2 cellular contexts compared by ENCODE assay signal in the genomic region with DNA sequence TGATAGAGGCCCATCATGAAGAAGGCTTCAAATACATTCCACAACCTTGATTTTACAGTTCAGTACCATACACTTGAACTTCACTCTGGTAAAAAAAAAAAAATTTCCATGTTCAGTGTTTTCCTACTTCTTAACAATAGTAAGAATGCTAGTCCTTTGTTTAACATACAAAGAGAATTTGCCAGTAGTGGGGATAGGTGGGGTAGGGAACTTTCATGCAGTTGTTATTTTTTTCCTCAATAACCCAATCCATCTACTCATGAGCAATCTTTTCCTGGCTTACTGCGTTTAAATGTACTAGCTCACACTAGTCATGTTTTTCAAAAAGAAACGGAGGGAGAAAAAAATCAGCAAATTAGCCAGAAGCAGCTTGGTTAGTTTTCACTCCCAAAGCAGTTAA.
TF ChIP-seq lines count a peak whose summit lies in the region.

No MANE protein-coding gene starts in this region.

TF ChIP-seq in GM23338, 12 proteins besides CTCF, POLR2A, EP300 and RAD21:
- TF ChIP-seq, protein P1, sequence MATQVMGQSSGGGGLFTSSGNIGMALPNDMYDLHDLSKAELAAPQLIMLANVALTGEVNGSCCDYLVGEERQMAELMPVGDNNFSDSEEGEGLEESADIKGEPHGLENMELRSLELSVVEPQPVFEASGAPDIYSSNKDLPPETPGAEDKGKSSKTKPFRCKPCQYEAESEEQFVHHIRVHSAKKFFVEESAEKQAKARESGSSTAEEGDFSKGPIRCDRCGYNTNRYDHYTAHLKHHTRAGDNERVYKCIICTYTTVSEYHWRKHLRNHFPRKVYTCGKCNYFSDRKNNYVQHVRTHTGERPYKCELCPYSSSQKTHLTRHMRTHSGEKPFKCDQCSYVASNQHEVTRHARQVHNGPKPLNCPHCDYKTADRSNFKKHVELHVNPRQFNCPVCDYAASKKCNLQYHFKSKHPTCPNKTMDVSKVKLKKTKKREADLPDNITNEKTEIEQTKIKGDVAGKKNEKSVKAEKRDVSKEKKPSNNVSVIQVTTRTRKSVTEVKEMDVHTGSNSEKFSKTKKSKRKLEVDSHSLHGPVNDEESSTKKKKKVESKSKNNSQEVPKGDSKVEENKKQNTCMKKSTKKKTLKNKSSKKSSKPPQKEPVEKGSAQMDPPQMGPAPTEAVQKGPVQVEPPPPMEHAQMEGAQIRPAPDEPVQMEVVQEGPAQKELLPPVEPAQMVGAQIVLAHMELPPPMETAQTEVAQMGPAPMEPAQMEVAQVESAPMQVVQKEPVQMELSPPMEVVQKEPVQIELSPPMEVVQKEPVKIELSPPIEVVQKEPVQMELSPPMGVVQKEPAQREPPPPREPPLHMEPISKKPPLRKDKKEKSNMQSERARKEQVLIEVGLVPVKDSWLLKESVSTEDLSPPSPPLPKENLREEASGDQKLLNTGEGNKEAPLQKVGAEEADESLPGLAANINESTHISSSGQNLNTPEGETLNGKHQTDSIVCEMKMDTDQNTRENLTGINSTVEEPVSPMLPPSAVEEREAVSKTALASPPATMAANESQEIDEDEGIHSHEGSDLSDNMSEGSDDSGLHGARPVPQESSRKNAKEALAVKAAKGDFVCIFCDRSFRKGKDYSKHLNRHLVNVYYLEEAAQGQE (IDR thresholded peaks at IDR 0.05; ENCODE audit: unreplicated experiment) = no peak
- TF ChIP-seq EZH2phosphoT487 (IDR thresholded peaks at IDR 0.05; ENCODE audit: unreplicated experiment) (no peak), JUNB (IDR thresholded peaks at IDR 0.05; ENCODE audit: unreplicated experiment) (no peak), POLR2AphosphoS5 (IDR thresholded peaks at IDR 0.05; ENCODE audit: low read depth) (no peak), CREB1 (CRISPR knock-in tag; IDR thresholded peaks at IDR 0.05; ENCODE audit: low read depth) (no peak)
- TF ChIP-seq, protein P2, sequence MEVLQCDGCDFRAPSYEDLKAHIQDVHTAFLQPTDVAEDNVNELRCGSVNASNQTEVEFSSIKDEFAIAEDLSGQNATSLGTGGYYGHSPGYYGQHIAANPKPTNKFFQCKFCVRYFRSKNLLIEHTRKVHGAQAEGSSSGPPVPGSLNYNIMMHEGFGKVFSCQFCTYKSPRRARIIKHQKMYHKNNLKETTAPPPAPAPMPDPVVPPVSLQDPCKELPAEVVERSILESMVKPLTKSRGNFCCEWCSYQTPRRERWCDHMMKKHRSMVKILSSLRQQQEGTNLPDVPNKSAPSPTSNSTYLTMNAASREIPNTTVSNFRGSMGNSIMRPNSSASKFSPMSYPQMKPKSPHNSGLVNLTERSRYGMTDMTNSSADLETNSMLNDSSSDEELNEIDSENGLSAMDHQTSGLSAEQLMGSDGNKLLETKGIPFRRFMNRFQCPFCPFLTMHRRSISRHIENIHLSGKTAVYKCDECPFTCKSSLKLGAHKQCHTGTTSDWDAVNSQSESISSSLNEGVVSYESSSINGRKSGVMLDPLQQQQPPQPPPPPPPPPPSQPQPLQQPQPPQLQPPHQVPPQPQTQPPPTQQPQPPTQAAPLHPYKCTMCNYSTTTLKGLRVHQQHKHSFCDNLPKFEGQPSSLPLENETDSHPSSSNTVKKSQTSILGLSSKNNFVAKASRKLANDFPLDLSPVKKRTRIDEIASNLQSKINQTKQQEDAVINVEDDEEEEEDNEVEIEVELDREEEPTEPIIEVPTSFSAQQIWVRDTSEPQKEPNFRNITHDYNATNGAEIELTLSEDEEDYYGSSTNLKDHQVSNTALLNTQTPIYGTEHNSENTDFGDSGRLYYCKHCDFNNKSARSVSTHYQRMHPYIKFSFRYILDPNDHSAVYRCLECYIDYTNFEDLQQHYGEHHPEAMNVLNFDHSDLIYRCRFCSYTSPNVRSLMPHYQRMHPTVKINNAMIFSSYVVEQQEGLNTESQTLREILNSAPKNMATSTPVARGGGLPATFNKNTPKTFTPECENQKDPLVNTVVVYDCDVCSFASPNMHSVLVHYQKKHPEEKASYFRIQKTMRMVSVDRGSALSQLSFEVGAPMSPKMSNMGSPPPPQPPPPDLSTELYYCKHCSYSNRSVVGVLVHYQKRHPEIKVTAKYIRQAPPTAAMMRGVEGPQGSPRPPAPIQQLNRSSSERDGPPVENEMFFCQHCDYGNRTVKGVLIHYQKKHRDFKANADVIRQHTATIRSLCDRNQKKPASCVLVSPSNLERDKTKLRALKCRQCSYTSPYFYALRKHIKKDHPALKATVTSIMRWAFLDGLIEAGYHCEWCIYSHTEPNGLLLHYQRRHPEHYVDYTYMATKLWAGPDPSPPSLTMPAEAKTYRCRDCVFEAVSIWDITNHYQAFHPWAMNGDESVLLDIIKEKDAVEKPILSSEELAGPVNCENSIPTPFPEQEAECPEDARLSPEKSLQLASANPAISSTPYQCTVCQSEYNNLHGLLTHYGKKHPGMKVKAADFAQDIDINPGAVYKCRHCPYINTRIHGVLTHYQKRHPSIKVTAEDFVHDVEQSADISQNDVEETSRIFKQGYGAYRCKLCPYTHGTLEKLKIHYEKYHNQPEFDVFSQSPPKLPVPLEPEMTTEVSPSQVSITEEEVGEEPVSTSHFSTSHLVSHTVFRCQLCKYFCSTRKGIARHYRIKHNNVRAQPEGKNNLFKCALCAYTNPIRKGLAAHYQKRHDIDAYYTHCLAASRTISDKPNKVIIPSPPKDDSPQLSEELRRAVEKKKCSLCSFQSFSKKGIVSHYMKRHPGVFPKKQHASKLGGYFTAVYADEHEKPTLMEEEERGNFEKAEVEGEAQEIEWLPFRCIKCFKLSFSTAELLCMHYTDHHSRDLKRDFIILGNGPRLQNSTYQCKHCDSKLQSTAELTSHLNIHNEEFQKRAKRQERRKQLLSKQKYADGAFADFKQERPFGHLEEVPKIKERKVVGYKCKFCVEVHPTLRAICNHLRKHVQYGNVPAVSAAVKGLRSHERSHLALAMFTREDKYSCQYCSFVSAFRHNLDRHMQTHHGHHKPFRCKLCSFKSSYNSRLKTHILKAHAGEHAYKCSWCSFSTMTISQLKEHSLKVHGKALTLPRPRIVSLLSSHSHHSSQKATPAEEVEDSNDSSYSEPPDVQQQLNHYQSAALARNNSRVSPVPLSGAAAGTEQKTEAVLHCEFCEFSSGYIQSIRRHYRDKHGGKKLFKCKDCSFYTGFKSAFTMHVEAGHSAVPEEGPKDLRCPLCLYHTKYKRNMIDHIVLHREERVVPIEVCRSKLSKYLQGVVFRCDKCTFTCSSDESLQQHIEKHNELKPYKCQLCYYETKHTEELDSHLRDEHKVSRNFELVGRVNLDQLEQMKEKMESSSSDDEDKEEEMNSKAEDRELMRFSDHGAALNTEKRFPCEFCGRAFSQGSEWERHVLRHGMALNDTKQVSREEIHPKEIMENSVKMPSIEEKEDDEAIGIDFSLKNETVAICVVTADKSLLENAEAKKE (CRISPR knock-in tag; IDR thresholded peaks at IDR 0.05) = no peak

TF ChIP-seq in H1, 55 proteins besides CTCF, POLR2A, EP300 and RAD21:
- TF ChIP-seq TAF7 (optimal IDR thresholded peaks at IDR 0.05; ENCODE audit: borderline replicate concordance, low read depth, low read length) (no peak), CHD2 (IDR thresholded peaks at IDR 0.05; ENCODE audit: low read length) (no peak), KDM5A (IDR thresholded peaks at IDR 0.05; ENCODE audit: low read length) (no peak), SP1 (IDR thresholded peaks at IDR 0.05; ENCODE audit: low read depth, low read length) (no peak), ASH2L (IDR thresholded peaks at IDR 0.05; ENCODE audit: low read length) (no peak), FOSL1 (IDR thresholded peaks at IDR 0.05; ENCODE audit: insufficient read depth, low read depth, low read length) (no peak), RXRA (IDR thresholded peaks at IDR 0.05; ENCODE audit: insufficient read depth, low read depth, low read length) (no peak), TCF12 (IDR thresholded peaks at IDR 0.05; ENCODE audit: low read depth, low read length) (no peak)
- TF ChIP-seq, protein P3, sequence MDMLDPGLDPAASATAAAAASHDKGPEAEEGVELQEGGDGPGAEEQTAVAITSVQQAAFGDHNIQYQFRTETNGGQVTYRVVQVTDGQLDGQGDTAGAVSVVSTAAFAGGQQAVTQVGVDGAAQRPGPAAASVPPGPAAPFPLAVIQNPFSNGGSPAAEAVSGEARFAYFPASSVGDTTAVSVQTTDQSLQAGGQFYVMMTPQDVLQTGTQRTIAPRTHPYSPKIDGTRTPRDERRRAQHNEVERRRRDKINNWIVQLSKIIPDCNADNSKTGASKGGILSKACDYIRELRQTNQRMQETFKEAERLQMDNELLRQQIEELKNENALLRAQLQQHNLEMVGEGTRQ (IDR thresholded peaks at IDR 0.05; ENCODE audit: low read length) = no peak
